31 cellular contexts compared by ENCODE assay signal in the genomic region with DNA sequence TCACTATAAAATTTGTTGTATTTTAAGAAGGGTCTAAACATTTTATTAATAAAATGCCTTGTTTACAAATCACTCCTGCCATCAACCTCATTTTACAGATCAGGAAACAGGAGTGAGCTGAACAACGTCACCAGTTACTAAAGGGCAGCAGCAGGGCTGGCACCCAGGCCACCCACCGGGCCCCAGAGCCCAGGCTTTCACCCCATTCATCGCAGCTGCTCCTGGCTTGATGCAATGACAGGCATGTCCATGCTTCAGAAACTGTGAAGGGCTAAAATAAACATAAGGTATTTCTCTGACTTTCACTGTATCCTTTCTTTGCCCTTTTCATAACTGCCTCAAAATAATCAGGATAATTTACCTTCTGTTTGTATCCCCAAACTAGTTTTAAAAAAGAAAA.
"Had no signal": no experiment of that assay in that cellular context is flagged by ENCODE, and none has a peak within 500 bp of the region (broad histone marks: within the 10 kb centered on the region; RNA-seq: fewer than 3 reads in every experiment).

No MANE protein-coding gene starts in this region.

- H3K27me3 Mint-ChIP-seq: activated CD4-positive, alpha-beta memory T cell treated with anti-CD3 and anti-CD28 coated beads, Interleukin-2, amount 10 ng/mL, durations not matched to agents 7 days and 5 days; activated CD4-positive, alpha-beta T cell treated with anti-CD3 and anti-CD28 coated beads, Interleukin-2, amount 10 ng/mL, durations not matched to agents 7 days and 5 days; activated naive CD4-positive, alpha-beta T cell treated with anti-CD3 and anti-CD28 coated beads, Interleukin-2, amount 10 ng/mL, durations not matched to agents 7 days and 5 days; activated naive CD8-positive, alpha-beta T cell treated with anti-CD3 and anti-CD28 coated beads, Interleukin-2, amount 10 ng/mL, durations not matched to agents 7 days and 5 days; activated T-cell treated with anti-CD3 and anti-CD28 coated beads, Interleukin-2, amount 50 U/mL, for 24 hours; brain had no signal

- H3K27me3 ChIP-seq: ascending aorta, breast epithelium, cardiac muscle cell, colonic mucosa, esophagus squamous epithelium, gastroesophageal sphincter had no signal

- H3K27ac Mint-ChIP-seq: activated CD4-positive, alpha-beta memory T cell treated with anti-CD3 and anti-CD28 coated beads, Interleukin-2, amount 10 ng/mL, durations not matched to agents 7 days and 5 days; activated CD4-positive, alpha-beta T cell treated with anti-CD3 and anti-CD28 coated beads, Interleukin-2, amount 10 ng/mL, durations not matched to agents 7 days and 5 days; activated naive CD4-positive, alpha-beta T cell treated with anti-CD3 and anti-CD28 coated beads, Interleukin-2, amount 10 ng/mL, durations not matched to agents 7 days and 5 days; activated naive CD4-positive, alpha-beta T cell treated with anti-CD3 and anti-CD28 coated beads, Interleukin-2, amount 50 U/mL, for 72 hours; activated naive CD8-positive, alpha-beta T cell treated with anti-CD3 and anti-CD28 coated beads, Interleukin-2, amount 10 ng/mL, durations not matched to agents 7 days and 5 days; activated T-cell treated with anti-CD3 and anti-CD28 coated beads, Interleukin-2, amount 50 U/mL, for 24 hours; activated T-cell treated with anti-CD3 and anti-CD28 coated beads, Interleukin-2, amount 50 U/mL, for 72 hours; WTC11 had no signal

- H3K4me1 ChIP-seq: breast epithelium, colonic mucosa, gastroesophageal sphincter had no signal

- H3K36me3 ChIP-seq: breast epithelium, cardiac muscle cell, colonic mucosa had no signal

- ATAC-seq: activated naive CD4-positive, alpha-beta T cell treated with anti-CD3 and anti-CD28 coated beads, Interleukin-2, amount 50 U/mL, for 72 hours; activated T-cell treated with anti-CD3 and anti-CD28 coated beads, Interleukin-2, amount 50 U/mL, for 72 hours; gastroesophageal sphincter; WTC11 had no signal

- DNase-seq: activated CD4-positive, alpha-beta memory T cell treated with anti-CD3 and anti-CD28 coated beads, Interleukin-2, amount 10 ng/mL, durations not matched to agents 7 days and 5 days; activated CD4-positive, alpha-beta T cell treated with anti-CD3 and anti-CD28 coated beads for 1 hour; activated CD4-positive, alpha-beta T cell treated with anti-CD3 and anti-CD28 coated beads for 4 hours; activated CD4-positive, alpha-beta T cell treated with anti-CD3 and anti-CD28 coated beads, Interleukin-2, amount 10 ng/mL, durations not matched to agents 7 days and 5 days; activated CD4-positive, alpha-beta T cell treated with anti-CD3 and anti-CD28 coated beads, Interleukin-2, amount 50 U/mL, for 4 hours; activated CD8-positive, alpha-beta memory T cell treated with anti-CD3 and anti-CD28 coated beads, Interleukin-2, amount 50 U/mL, for 48 hours; activated gamma-delta T cell; activated naive CD4-positive, alpha-beta T cell; activated naive CD4-positive, alpha-beta T cell treated with anti-CD3 and anti-CD28 coated beads, Interleukin-2, amount 10 ng/mL, durations not matched to agents 7 days and 5 days; activated naive CD8-positive, alpha-beta T cell treated with anti-CD3 and anti-CD28 coated beads, Interleukin-2, amount 10 ng/mL, durations not matched to agents 7 days and 5 days; activated T-cell treated with anti-CD3 and anti-CD28 coated beads for 4 hours; activated T-cell treated with anti-CD3 and anti-CD28 coated beads, Interleukin-2, amount 50 U/mL, for 24 hours; activated T-cell treated with anti-CD3 and anti-CD28 coated beads, Interleukin-2, amount 50 U/mL, for 72 hours; central memory CD4-positive, alpha-beta T cell; cerebellar nuclear complex; colonic mucosa; effector CD8-positive, alpha-beta T cell; esophagus squamous epithelium; foreskin melanocyte; head of caudate nucleus; hippocampal formation had no signal

- H3K9me3 ChIP-seq: ascending aorta, breast epithelium, colonic mucosa, esophagus squamous epithelium, gastroesophageal sphincter had no signal

- H3K4me3 ChIP-seq: ascending aorta, breast epithelium, cardiac muscle cell, colonic mucosa, esophagus squamous epithelium, gastroesophageal sphincter had no signal

- FAIRE-seq: endometrium, endothelial cell of umbilical vein had no signal

- H3K4me1 Mint-ChIP-seq: activated CD4-positive, alpha-beta memory T cell treated with anti-CD3 and anti-CD28 coated beads, Interleukin-2, amount 10 ng/mL, durations not matched to agents 7 days and 5 days; activated CD4-positive, alpha-beta T cell treated with anti-CD3 and anti-CD28 coated beads, Interleukin-2, amount 10 ng/mL, durations not matched to agents 7 days and 5 days; activated naive CD4-positive, alpha-beta T cell treated with anti-CD3 and anti-CD28 coated beads, Interleukin-2, amount 10 ng/mL, durations not matched to agents 7 days and 5 days; activated naive CD8-positive, alpha-beta T cell treated with anti-CD3 and anti-CD28 coated beads, Interleukin-2, amount 10 ng/mL, durations not matched to agents 7 days and 5 days had no signal

- H3K4me3 Mint-ChIP-seq: activated CD4-positive, alpha-beta memory T cell treated with anti-CD3 and anti-CD28 coated beads, Interleukin-2, amount 10 ng/mL, durations not matched to agents 7 days and 5 days; activated CD4-positive, alpha-beta T cell treated with anti-CD3 and anti-CD28 coated beads, Interleukin-2, amount 10 ng/mL, durations not matched to agents 7 days and 5 days; activated naive CD4-positive, alpha-beta T cell treated with anti-CD3 and anti-CD28 coated beads, Interleukin-2, amount 10 ng/mL, durations not matched to agents 7 days and 5 days; activated naive CD8-positive, alpha-beta T cell treated with anti-CD3 and anti-CD28 coated beads, Interleukin-2, amount 10 ng/mL, durations not matched to agents 7 days and 5 days; activated T-cell treated with anti-CD3 and anti-CD28 coated beads, Interleukin-2, amount 50 U/mL, for 24 hours; activated T-cell treated with anti-CD3 and anti-CD28 coated beads, Interleukin-2, amount 50 U/mL, for 72 hours; WTC11 had no signal

- H3K27ac ChIP-seq: ascending aorta, breast epithelium, cardiac muscle cell, colonic mucosa, epithelial cell of prostate, esophagus squamous epithelium, gastroesophageal sphincter had no signal
